ENCODE assay signal across 8 cellular contexts in genomic region chr1:39901486-39902120, GRCh38. TPM values are rescaled to one million over a fixed set of nuclear protein-coding genes. Genes with fewer than 3 reads are reported as not detected.
DNase-seq lines count a peak whose midpoint lies in the region; ATAC-seq, FAIRE-seq and TF ChIP-seq lines count a peak whose summit lies in the region.

TSS of gene MYCL (minus strand) at chr1:39901917. CDS start at chr1:39901434, 483 bp downstream.

- DNase-seq in activated gamma-delta T cell treated with Interleukin-2 at 50 U/mL for 16 hours, result peak; percentile 36
- DNase-seq in activated gamma-delta T cell (lab: John Stamatoyannopoulos, UW), result no peak
- DNase-seq in NCI-H2196 (lab: John Stamatoyannopoulos, UW; ENCODE audit: unreplicated experiment), result peak; percentile 95
- DNase-seq in activated CD4-positive, alpha-beta T cell treated with anti-CD3 and anti-CD28 coated beads for 1 hour, result peak; percentile 40
- DNase-seq in coronary artery (ENCODE audit: low spot score), result no peak
- DNase-seq in HepG2 (ENCODE audit: low spot score), result peak; percentile 64
- DNase-seq in stimulated activated CD4-positive, alpha-beta T cell treated with anti-CD3 and anti-CD28 coated beads, Interleukin-4, amount 100 ng/mL, for 24 hours, result peak; percentile 66

- no peak within 1 kb of the TSS for H2AFZ ChIP-seq in HepG2 (ENCODE audit: low read length)

- H4K20me1 ChIP-seq in HepG2 (ENCODE audit: insufficient read depth, low read length), result no peaks in the 10 kb centered on the region

- H3K4me3 ChIP-seq in coronary artery (peak within 1 kb of the TSS; percentile 83), HepG2 (replicated peaks in 1 of 3; ENCODE audit: insufficient read depth in 1 of 3, low read depth in 2 of 3, low read length in 3 of 3) (peak within 1 kb of the TSS; percentile 60 to 85 (median 64))

- H3K27ac ChIP-seq in coronary artery (no peak within 1 kb of the TSS), HepG2 (ENCODE audit: extremely low read length, insufficient read depth, low read length) (no peak within 1 kb of the TSS)

- WGBS in HepG2 (ENCODE audit: low lambda C conversion rate), result no CpG with 5 or more reads among the region's 83 CpGs

- no peaks in the 10 kb centered on the region for H3K36me3 ChIP-seq in HepG2 (replicated peaks in 1 of 2; ENCODE audit: control insufficient read depth in 1 of 2, insufficient read depth in 2 of 2, low read length in 2 of 2)

- TF ChIP-seq RAD21 in HepG2 (CRISPR knock-in tag; IDR thresholded peaks at IDR 0.05), result no peak; the same call in 1 of the 2 replicates

- no peaks in the 10 kb centered on the region for H3K9me3 ChIP-seq in HepG2 (ENCODE audit: low read length)

- TF ChIP-seq EP300 in HepG2 (IDR thresholded peaks at IDR 0.05; ENCODE audit: low read depth in 2 of 2, low read length in 2 of 2) (no peak), HepG2 (CRISPR knock-in tag; IDR thresholded peaks at IDR 0.05; ENCODE audit: borderline replicate concordance) (no peak)

- H3K4me1 ChIP-seq in HepG2 (ENCODE audit: insufficient read depth, low read length), result peaks cover 53% of the 10 kb centered on the region

- peak within 1 kb of the TSS; percentile 90 for H3K4me2 ChIP-seq in HepG2 (ENCODE audit: low read depth, low read length)

- in situ Hi-C loops in HepG2 (cut with HindIII; ENCODE audit: extremely low pct_ligation_motif_present, low pct_unique_long_range_greater_than_20kb), result loop anchor here (5.0 kb wide), 1 partner anchor 84 kb away; no protein-coding TSS in a partner anchor

- TF ChIP-seq CTCF in coronary artery (IDR thresholded peaks at IDR 0.05) (no peak), HepG2 (CRISPR knock-in tag; IDR thresholded peaks at IDR 0.05) (no peak)

- no peak for TF ChIP-seq POLR2A in HepG2 (IDR thresholded peaks at IDR 0.05; ENCODE audit: insufficient read depth in 1 of 2, low read depth in 2 of 2, low read length in 2 of 2)

- no peaks in the 10 kb centered on the region for H3K79me2 ChIP-seq in HepG2 (ENCODE audit: insufficient read depth, low read length)

- POLR2A ChIA-PET in HepG2 (lab: Yijun Ruan, JAX), result interaction anchor here (0.6 to 2.9 kb wide), 9 partner anchors 20 to 424 kb away, joined by 3 to 8 read pairs (median 3); partner anchors contain the start of gene CAP1

- ATAC-seq in HG02970 (IDR thresholded peaks at IDR 0.05; ENCODE audit: low FRiP score, unreplicated experiment) (peak; percentile 55), HepG2 (peak; percentile 58)

- intact Hi-C loops in HepG2 (cut with micrococcal nuclease; ENCODE audit: unreplicated experiment), result loop anchor here (1.0 to 5.0 kb wide), 2 partner anchors 49 to 85 kb away; no protein-coding TSS in a partner anchor

- no peak for FAIRE-seq in HepG2 (lab: Jason Lieb, UNC)

- BruUV-seq in HepG2 (replicated peaks; lab: Mats Ljungman, UMichigan), result no TSS peak

- peak within 1 kb of the TSS; percentile 58 for H3K9ac ChIP-seq in HepG2 (ENCODE audit: insufficient read depth, low read depth, low read length)

- peaks cover 0 to 34% of the 10 kb centered on the region in 2 experiments; a peak in 3 of 5 replicates for H3K27me3 ChIP-seq in HepG2 (ENCODE audit: control insufficient read depth in 1 of 2, insufficient read depth in 2 of 2, low read length in 2 of 2)

- CTCF ChIA-PET in HepG2 (lab: Yijun Ruan, JAX; ENCODE audit: low intra/inter-chr PET ratio, low total read pairs), result interaction anchor here (1.7 to 2.9 kb wide), 2 partner anchors 72 to 85 kb away, joined by 6 to 44 read pairs; no protein-coding TSS in a partner anchor

TF ChIP-seq in HepG2, 621 proteins besides CTCF, POLR2A, EP300 and RAD21 (continues in another document):
- TF ChIP-seq MYC (CRISPR knock-in tag; IDR thresholded peaks at IDR 0.05; ENCODE audit: borderline replicate concordance), result no peak
- TF ChIP-seq ZNF142 (CRISPR knock-in tag; IDR thresholded peaks at IDR 0.05), result no peak
- TF ChIP-seq ZNF136 (CRISPR knock-in tag; IDR thresholded peaks at IDR 0.05; ENCODE audit: low read depth), result no peak
- no peak for TF ChIP-seq ZNF749 (CRISPR knock-in tag; IDR thresholded peaks at IDR 0.05; ENCODE audit: borderline replicate concordance)
- no peak for TF ChIP-seq ZNF512B (CRISPR knock-in tag; IDR thresholded peaks at IDR 0.05; ENCODE audit: borderline replicate concordance)
- no peak for TF ChIP-seq FOXC1 (CRISPR knock-in tag; IDR thresholded peaks at IDR 0.05; ENCODE audit: borderline replicate concordance)

RNA-seq across cellular contexts. Expression of gene MYCL, which starts in this region (rescaled TPM):
- total RNA-seq in HepG2 (2016; rRNA removed; fragmentation: Illumina TruSeq; extraction: Trizol), result 0.31 and 0.42 TPM in 2 replicates
- total RNA-seq in HepG2 (2016; cell fraction: cytosol; rRNA removed; fragmentation: Illumina TruSeq; extraction: Trizol; ENCODE audit: low read depth), result 0.20 and 0.26 TPM in 2 replicates
- total RNA-seq in HepG2 (2016; cell fraction: insoluble cytoplasmic fraction; rRNA removed; fragmentation: Illumina TruSeq; extraction: Trizol), result 0.15 and 0.30 TPM in 2 replicates
- 0.28 and 0.34 TPM in 2 replicates for total RNA-seq in HepG2 (2016; cell fraction: membrane; rRNA removed; fragmentation: Illumina TruSeq; extraction: Trizol)
- 0.38 and 0.62 TPM in 2 replicates for total RNA-seq in HepG2 (2016; cell fraction: nucleus; rRNA removed; fragmentation: Illumina TruSeq; extraction: Trizol)
- polyA plus RNA-seq in HepG2 (2011; rRNA removed), result 1.7 and 2.1 TPM in 2 replicates
- 1.7 and 2.2 TPM in 2 replicates for polyA plus RNA-seq in HepG2 (2011; cell fraction: cytosol; rRNA removed)
- polyA plus RNA-seq in HepG2 (2011; cell fraction: nucleus; rRNA removed), result 0.77 and 1.6 TPM in 2 replicates
- polyA plus RNA-seq in HepG2 (2012), result 4.1 and 5.6 TPM in 2 replicates
- 0.14 and 0.15 TPM in 2 replicates for polyA plus RNA-seq in HepG2 (2016; cell fraction: cytosol; fragmentation: Illumina TruSeq; extraction: Trizol; ENCODE audit: low read depth)
- polyA plus RNA-seq in HepG2 (2016; cell fraction: insoluble cytoplasmic fraction; fragmentation: Illumina TruSeq; extraction: Trizol; ENCODE audit: low read depth), result 0.21 and 0.37 TPM in 2 replicates
- 0.28 and 0.40 TPM in 2 replicates for polyA plus RNA-seq in HepG2 (2016; cell fraction: membrane; fragmentation: Illumina TruSeq; extraction: Trizol; ENCODE audit: low read depth)
- 0.29 and 0.42 TPM in 2 replicates for polyA plus RNA-seq in HepG2 (2016; cell fraction: nucleus; fragmentation: Illumina TruSeq; extraction: Trizol; ENCODE audit: insufficient read depth, low read depth)
- 2.5 and 7.8 TPM in 2 replicates for polyA minus RNA-seq in HepG2 (2011; rRNA and poly(A)+ RNA removed; ENCODE audit: low replicate concordance)
- 0.79 and 1.5 TPM in 2 replicates for polyA minus RNA-seq in HepG2 (2011; cell fraction: cytosol; rRNA and poly(A)+ RNA removed)
- 1.3 and 3.1 TPM in 2 replicates for polyA minus RNA-seq in HepG2 (2011; cell fraction: nucleus; rRNA and poly(A)+ RNA removed)

Comparison
In these comparisons a context has a peak if more than half of its experiments do, and no peak if none do; other contexts are left out.
1. DNase-seq: peak in activated gamma-delta T cell treated with Interleukin-2 at 50 U/mL for 16 hours (single experiment), NCI-H2196 (single experiment), activated CD4-positive, alpha-beta T cell treated with anti-CD3 and anti-CD28 coated beads for 1 hour (single experiment), HepG2 (single experiment) and stimulated activated CD4-positive, alpha-beta T cell treated with anti-CD3 and anti-CD28 coated beads, Interleukin-4, amount 100 ng/mL, for 24 hours (single experiment); none in activated gamma-delta T cell (single experiment) and coronary artery (single experiment).